13 cellular contexts compared by ENCODE assay signal in the genomic region with DNA sequence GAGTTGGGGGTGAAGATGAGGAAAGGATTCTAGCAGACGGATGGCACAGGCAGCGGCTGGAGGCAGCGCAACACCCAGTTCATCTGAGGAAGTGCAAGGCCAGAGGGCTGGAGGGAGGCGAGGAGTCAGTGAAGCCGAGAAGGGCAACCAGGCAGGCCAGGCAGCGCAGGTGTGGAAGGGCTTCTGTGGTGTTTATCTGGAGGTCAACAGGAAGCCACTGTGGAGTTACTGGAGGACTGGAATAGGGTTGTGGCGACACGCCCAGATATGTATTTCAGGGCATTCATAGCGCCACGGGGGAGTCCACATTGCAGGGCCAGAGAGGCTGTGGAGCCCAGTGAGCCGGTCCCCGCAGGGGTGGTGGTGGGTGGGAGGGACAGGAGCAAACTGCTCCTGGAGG.
"Had no signal": no experiment of that assay in that cellular context is flagged by ENCODE, and none has a peak within 500 bp of the region (broad histone marks: within the 10 kb centered on the region; RNA-seq: fewer than 3 reads in every experiment).

No MANE protein-coding gene starts in this region.

- H3K9me3 Mint-ChIP-seq: activated CD4-positive, alpha-beta memory T cell treated with anti-CD3 and anti-CD28 coated beads, Interleukin-2, amount 10 ng/mL, durations not matched to agents 7 days and 5 days; natural killer cell treated with Interleukin-12 subunit alpha and Interleukin-12 subunit beta and Interleukin-15 and Interleukin-18, amount 100 ng/mL, for 72 hours; T-helper 2 cell treated with Interferon-gamma antibody and Interleukin-4, amounts not matched to agents 5 μg/mL and 100 μg/mL, for 36 hours had no signal

- ATAC-seq: mucosa of descending colon; natural killer cell treated with Interleukin-12 subunit alpha and Interleukin-12 subunit beta and Interleukin-15 and Interleukin-18, amount 100 ng/mL, for 72 hours; stimulated activated naive CD8-positive, alpha-beta T cell treated with anti-CD3 and anti-CD28 coated beads, Interleukin-15, Interleukin-2, amounts not matched to agents 100 U/mL and 50 U/mL, for 24 hours had no signal

- H3K36me3 ChIP-seq: ovary had no signal

- H3K27me3 ChIP-seq: ovary had no signal

- H3K4me3 ChIP-seq: mucosa of descending colon, ovary, smooth muscle cell had no signal

- H3K27ac Mint-ChIP-seq: activated CD4-positive, alpha-beta memory T cell treated with anti-CD3 and anti-CD28 coated beads, Interleukin-2, amount 10 ng/mL, durations not matched to agents 7 days and 5 days; activated naive CD8-positive, alpha-beta T cell; natural killer cell treated with Interleukin-12 subunit alpha and Interleukin-12 subunit beta and Interleukin-15 and Interleukin-18, amount 100 ng/mL, for 72 hours; T-helper 2 cell treated with Interferon-gamma antibody and Interleukin-4, amounts not matched to agents 5 μg/mL and 100 μg/mL, for 36 hours had no signal

- H3K4me3 Mint-ChIP-seq: activated CD4-positive, alpha-beta memory T cell treated with anti-CD3 and anti-CD28 coated beads, Interleukin-2, amount 10 ng/mL, durations not matched to agents 7 days and 5 days; activated naive CD8-positive, alpha-beta T cell; natural killer cell treated with Interleukin-12 subunit alpha and Interleukin-12 subunit beta and Interleukin-15 and Interleukin-18, amount 100 ng/mL, for 72 hours; T-helper 2 cell treated with Interferon-gamma antibody and Interleukin-4, amounts not matched to agents 5 μg/mL and 100 μg/mL, for 36 hours had no signal

- H3K4me1 Mint-ChIP-seq: activated CD4-positive, alpha-beta memory T cell treated with anti-CD3 and anti-CD28 coated beads, Interleukin-2, amount 10 ng/mL, durations not matched to agents 7 days and 5 days had no signal

- H3K9me3 ChIP-seq: mucosa of descending colon, ovary had no signal

- FAIRE-seq: frontal cortex had no signal

- H3K36me3 Mint-ChIP-seq: activated naive CD8-positive, alpha-beta T cell; natural killer cell treated with Interleukin-12 subunit alpha and Interleukin-12 subunit beta and Interleukin-15 and Interleukin-18, amount 100 ng/mL, for 72 hours had no signal

- DNase-seq: activated CD4-positive, alpha-beta memory T cell treated with anti-CD3 and anti-CD28 coated beads, Interleukin-2, amount 10 ng/mL, durations not matched to agents 7 days and 5 days; activated gamma-delta T cell; activated T-cell treated with anti-CD3 and anti-CD28 coated beads, Interleukin-2, amount 50 U/mL, for 48 hours; effector CD4-positive, alpha-beta T cell; hippocampal formation; stimulated activated naive CD8-positive, alpha-beta T cell treated with anti-CD3 and anti-CD28 coated beads, Interleukin-15, Interleukin-2, amounts not matched to agents 100 U/mL and 50 U/mL, for 24 hours had no signal

- H3K27me3 Mint-ChIP-seq: activated CD4-positive, alpha-beta memory T cell treated with anti-CD3 and anti-CD28 coated beads, Interleukin-2, amount 10 ng/mL, durations not matched to agents 7 days and 5 days; activated naive CD8-positive, alpha-beta T cell had no signal
